22 cellular contexts compared by ENCODE assay signal in genomic region chr6:112773217-112773616, GRCh38.
"Had no signal": no experiment of that assay in that cellular context is flagged by ENCODE, and none has a peak within 500 bp of the region (broad histone marks: within the 10 kb centered on the region; RNA-seq: fewer than 3 reads in every experiment).

No MANE protein-coding gene starts in this region.

- FAIRE-seq: endothelial cell of umbilical vein, urothelium cell line had no signal

- H3K79me2 ChIP-seq: parathyroid adenoma had no signal

- H3K9me3 ChIP-seq: esophagus squamous epithelium, tibial artery had no signal

- H3K4me2 ChIP-seq: neural progenitor cell had no signal

- H3K36me3 ChIP-seq: esophagus squamous epithelium, gastroesophageal sphincter, heart right ventricle, neural progenitor cell, tibial artery had no signal

- H3K4me3 ChIP-seq: coronary artery, esophagus squamous epithelium, gastroesophageal sphincter, heart right ventricle, neural progenitor cell, tibial artery had no signal

- H3K27me3 Mint-ChIP-seq: activated CD4-positive, alpha-beta T cell treated with anti-CD3 and anti-CD28 coated beads, Interleukin-2, amount 10 ng/mL, durations not matched to agents 7 days and 5 days; activated naive CD8-positive, alpha-beta T cell treated with anti-CD3 and anti-CD28 coated beads for 36 hours; brain; central memory CD8-positive, alpha-beta T cell had no signal

- H3K27ac ChIP-seq: coronary artery, esophagus squamous epithelium, gastroesophageal sphincter, heart right ventricle, neural progenitor cell, parathyroid adenoma, tibial artery had no signal

- H3K36me3 Mint-ChIP-seq: activated naive CD8-positive, alpha-beta T cell treated with anti-CD3 and anti-CD28 coated beads for 36 hours had no signal

- ATAC-seq: gastroesophageal sphincter; heart right ventricle; left lobe of liver; stimulated activated naive B cell treated with anti-CD40 and anti-IgM and Interleukin-4, amounts not matched to agents 10 μg/mL and 1 μg/mL and 100 μg/mL, for 72 hours had no signal

- H3K4me3 Mint-ChIP-seq: activated CD4-positive, alpha-beta T cell treated with anti-CD3 and anti-CD28 coated beads, Interleukin-2, amount 10 ng/mL, durations not matched to agents 7 days and 5 days; activated naive CD8-positive, alpha-beta T cell treated with anti-CD3 and anti-CD28 coated beads for 36 hours; brain; central memory CD8-positive, alpha-beta T cell; neural progenitor cell; stimulated activated naive B cell treated with anti-CD40 and anti-IgM and Interleukin-4, amounts not matched to agents 10 μg/mL and 1 μg/mL and 100 μg/mL, for 72 hours had no signal

- H3K4me1 Mint-ChIP-seq: activated CD4-positive, alpha-beta T cell treated with anti-CD3 and anti-CD28 coated beads, Interleukin-2, amount 10 ng/mL, durations not matched to agents 7 days and 5 days; activated naive CD8-positive, alpha-beta T cell treated with anti-CD3 and anti-CD28 coated beads for 36 hours; brain; central memory CD8-positive, alpha-beta T cell; neural progenitor cell; stimulated activated naive B cell treated with anti-CD40 and anti-IgM and Interleukin-4, amounts not matched to agents 10 μg/mL and 1 μg/mL and 100 μg/mL, for 72 hours had no signal

- H2AFZ ChIP-seq: neural progenitor cell, parathyroid adenoma had no signal

- H3K27ac Mint-ChIP-seq: activated CD4-positive, alpha-beta T cell treated with anti-CD3 and anti-CD28 coated beads, Interleukin-2, amount 10 ng/mL, durations not matched to agents 7 days and 5 days; activated naive CD8-positive, alpha-beta T cell treated with anti-CD3 and anti-CD28 coated beads for 36 hours; neural progenitor cell; stimulated activated naive B cell treated with anti-CD40 and anti-IgM and Interleukin-4, amounts not matched to agents 10 μg/mL and 1 μg/mL and 100 μg/mL, for 72 hours had no signal

- H3K4me1 ChIP-seq: esophagus squamous epithelium, gastroesophageal sphincter, heart right ventricle, neural progenitor cell, parathyroid adenoma, tibial artery had no signal

- DNase-seq: activated CD4-positive, alpha-beta T cell treated with anti-CD3 and anti-CD28 coated beads, Interleukin-2, amount 10 ng/mL, durations not matched to agents 7 days and 5 days; activated CD4-positive, CD25-positive, alpha-beta regulatory T cell; activated CD8-positive, alpha-beta memory T cell treated with anti-CD3 and anti-CD28 coated beads for 24 hours; activated gamma-delta T cell treated with Interleukin-2 at 50 U/mL for 16 hours; activated naive CD8-positive, alpha-beta T cell treated with anti-CD3 and anti-CD28 coated beads for 36 hours; amygdala; effector CD8-positive, alpha-beta T cell; esophagus squamous epithelium; heart right ventricle; mammary epithelial cell; stimulated activated CD4-positive, alpha-beta T cell treated with anti-CD3 and anti-CD28 coated beads, Interleukin-4, amount 100 ng/mL, for 1 hour; stimulated activated naive B cell treated with anti-CD40 and anti-IgM and Interleukin-4, amounts not matched to agents 10 μg/mL and 1 μg/mL and 100 μg/mL, for 72 hours; tibial artery had no signal

- H3K27me3 ChIP-seq: esophagus squamous epithelium, gastroesophageal sphincter, heart right ventricle, neural progenitor cell, tibial artery had no signal

- H3K9ac ChIP-seq: neural progenitor cell, parathyroid adenoma had no signal
